In the genomic region with DNA sequence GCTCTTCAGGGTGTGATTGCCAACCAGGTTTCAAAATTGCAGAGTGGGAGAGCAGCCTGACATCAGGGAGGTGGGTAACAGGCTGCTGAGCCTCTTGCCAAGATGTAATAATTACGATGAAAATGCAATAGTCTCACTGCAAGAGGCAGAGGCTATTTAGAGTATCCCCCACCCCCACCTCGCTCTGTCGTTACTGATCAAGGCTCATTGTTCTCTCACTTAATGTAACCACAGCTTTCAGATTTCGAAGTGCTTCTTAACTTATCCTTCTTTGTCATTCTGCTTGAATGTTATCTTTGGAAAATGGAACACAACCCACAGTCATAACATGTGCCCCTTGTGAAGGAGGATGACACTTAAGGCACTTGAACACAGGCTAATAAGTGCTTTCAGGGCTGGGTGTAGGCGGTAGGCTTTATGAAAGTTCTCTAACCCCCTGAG, we compare ENCODE assay signal across 22 cellular contexts.
A peak's percentile ranks its signal among the peaks of the same experiment; 100 is the strongest.
DNase-seq lines count a peak whose midpoint lies in the region; ATAC-seq, FAIRE-seq and TF ChIP-seq lines count a peak whose summit lies in the region.
"Had no signal": no experiment of that assay in that cellular context is flagged by ENCODE, and none has a peak within 500 bp of the region (broad histone marks: within the 10 kb centered on the region; RNA-seq: fewer than 3 reads in every experiment).

No MANE protein-coding gene starts in this region.

- no peaks in the 10 kb centered on the region for H3K27me3 ChIP-seq in H1 (replicated peaks in 1 of 4; ENCODE audit: control insufficient read depth in 3 of 4, extremely low read depth in 1 of 4, insufficient read depth in 3 of 4, low read length in 3 of 4)
- H3K27me3 ChIP-seq: BLaER1, brain microvascular endothelial cell, SJCRH30, testis had no signal

- 78% methylated on average over 5 of the region's 5 CpGs; no CpG with 5 or more reads in 1 of the 2 experiments for WGBS in H1 (ENCODE audit: extremely low coverage in 1 of 2, insufficient coverage in 1 of 2, insufficient read length in 1 of 2, insufficient replicate concordance in 2 of 2, low coverage in 1 of 2, low lambda C conversion rate in 2 of 2, missing lambda C conversion rate in 1 of 2), 2 experiments

- DNase-seq in Ammon's horn (ENCODE audit: low spot score) (peak; percentile 16), NCI-H1092 (lab: John Stamatoyannopoulos, UW) (peak; percentile 61), NCI-H345 (lab: John Stamatoyannopoulos, UW) (peak; percentile 63), H1 (ENCODE audit: low read depth in 1 of 2, low spot score in 2 of 2) (no peak), glomerular visceral epithelial cell (ENCODE audit: extremely low spot score) (no peak)
- no peak for DNase-seq in activated CD8-positive, alpha-beta T cell treated with anti-CD3 and anti-CD28 coated beads for 36 hours
- DNase-seq in effector memory CD8-positive, alpha-beta T cell, result no peak
- DNase-seq: activated CD4-positive, alpha-beta T cell treated with anti-CD3 and anti-CD28 coated beads, Interleukin-2, amount 10 ng/mL, durations not matched to agents 24 days and 14 days; activated naive CD8-positive, alpha-beta T cell treated with anti-CD3 and anti-CD28 coated beads, Interleukin-2, amount 50 U/mL, for 24 hours; brain microvascular endothelial cell; endodermal cell; GDM1; glutamatergic neuron; GM23248; left cardiac atrium; NCI-H774; nephron progenitor cell; SJCRH30; testis had no signal

- no peaks in the 10 kb centered on the region for H3K79me1 ChIP-seq in H1 (ENCODE audit: low read depth, low read length)

- no peaks in the 10 kb centered on the region for H3K79me2 ChIP-seq in H1 (ENCODE audit: control insufficient read depth in 1 of 2, insufficient read depth in 2 of 2, low read length in 2 of 2)

- H3K36me3 ChIP-seq in H1 (ENCODE audit: control insufficient read depth in 2 of 4, insufficient read depth in 4 of 4, low read length in 3 of 4), result no peaks in the 10 kb centered on the region
- H3K36me3 ChIP-seq: BLaER1, brain microvascular endothelial cell, SJCRH30 had no signal

- H2BK15ac ChIP-seq in H1 (ENCODE audit: low read length), result no peak overlapping the region

- POLR2A ChIA-PET in H1 (lab: Charles Lee; ENCODE audit: partially characterized antibody), result no interaction called here
- POLR2A ChIA-PET in activated CD8-positive, alpha-beta T cell treated with anti-CD3 and anti-CD28 coated beads for 36 hours (lab: Charles Lee), result no interaction called here

- no peaks in the 10 kb centered on the region for H3K36me3 Mint-ChIP-seq in activated CD8-positive, alpha-beta T cell treated with anti-CD3 and anti-CD28 coated beads for 36 hours (ENCODE audit: low read depth)
- H3K36me3 Mint-ChIP-seq in effector memory CD8-positive, alpha-beta T cell (ENCODE audit: insufficient read depth), result no peaks in the 10 kb centered on the region

- no peak overlapping the region for H3K4me3 Mint-ChIP-seq in activated CD8-positive, alpha-beta T cell treated with anti-CD3 and anti-CD28 coated beads for 36 hours
- no peak overlapping the region for H3K4me3 Mint-ChIP-seq in effector memory CD8-positive, alpha-beta T cell
- H3K4me3 Mint-ChIP-seq: activated CD4-positive, alpha-beta T cell treated with anti-CD3 and anti-CD28 coated beads, Interleukin-2, amount 10 ng/mL, durations not matched to agents 24 days and 14 days; activated naive CD8-positive, alpha-beta T cell treated with anti-CD3 and anti-CD28 coated beads, Interleukin-2, amount 50 U/mL, for 24 hours; endodermal cell; nephron progenitor cell had no signal

- no peak overlapping the region for H2AK5ac ChIP-seq in H1 (ENCODE audit: low read depth, low read length)

- no peak for TF ChIP-seq POLR2A in H1 (IDR thresholded peaks at IDR 0.05; ENCODE audit: control extremely low read depth in 1 of 2, low read depth in 2 of 2, low read length in 2 of 2)

- intact Hi-C loops in activated CD8-positive, alpha-beta T cell treated with anti-CD3 and anti-CD28 coated beads for 36 hours (cut with micrococcal nuclease), result no loop called here

- no peak overlapping the region for H3K14ac ChIP-seq in H1 (ENCODE audit: insufficient read length)

- H4K91ac ChIP-seq in H1 (replicated peaks; ENCODE audit: insufficient read length, low read length), result no peak overlapping the region

- no peak overlapping the region; the same call in 1 of the 2 replicates for H2BK12ac ChIP-seq in H1 (ENCODE audit: low read depth, low read length)

- H3K4me3 ChIP-seq in H1 (ENCODE audit: extremely low read depth in 1 of 4, insufficient read depth in 2 of 4, low read depth in 3 of 4, low read length in 4 of 4), result no peak overlapping the region
- H3K4me3 ChIP-seq: BLaER1, GM23248, SJCRH30, testis had no signal

- no peaks in the 10 kb centered on the region for H3K4me1 Mint-ChIP-seq in activated CD8-positive, alpha-beta T cell treated with anti-CD3 and anti-CD28 coated beads for 36 hours (ENCODE audit: low read depth)
- H3K4me1 Mint-ChIP-seq in effector memory CD8-positive, alpha-beta T cell (ENCODE audit: low read depth in 2 of 2), result no peaks in the 10 kb centered on the region
- H3K4me1 Mint-ChIP-seq: activated CD4-positive, alpha-beta T cell treated with anti-CD3 and anti-CD28 coated beads, Interleukin-2, amount 10 ng/mL, durations not matched to agents 24 days and 14 days; activated naive CD8-positive, alpha-beta T cell treated with anti-CD3 and anti-CD28 coated beads, Interleukin-2, amount 50 U/mL, for 24 hours had no signal

- H3K4me2 ChIP-seq in H1 (ENCODE audit: insufficient read depth in 1 of 2, low read depth in 2 of 2, low read length in 2 of 2), result no peak overlapping the region
- H3K4me2 ChIP-seq: BLaER1 had no signal

- no peak for ATAC-seq in GM21576 (IDR thresholded peaks at IDR 0.05; ENCODE audit: unreplicated experiment)
- no peak for ATAC-seq in activated CD8-positive, alpha-beta T cell treated with anti-CD3 and anti-CD28 coated beads for 36 hours
- ATAC-seq in effector memory CD8-positive, alpha-beta T cell (replicated peaks), result no peak
- ATAC-seq: activated naive CD8-positive, alpha-beta T cell treated with anti-CD3 and anti-CD28 coated beads, Interleukin-2, amount 50 U/mL, for 24 hours; left cardiac atrium had no signal

- no peak overlapping the region; the same call in 1 of the 2 replicates for H2BK5ac ChIP-seq in H1 (ENCODE audit: low read depth, low read length)

- H3K23ac ChIP-seq in H1 (ENCODE audit: insufficient read length), result no peak overlapping the region

- no peaks in the 10 kb centered on the region for H3K9me3 ChIP-seq in H1 (ENCODE audit: insufficient read depth in 2 of 2, low read depth in 1 of 2, low read length in 1 of 2)
- H3K9me3 ChIP-seq: BLaER1, SJCRH30, testis had no signal

- no peak overlapping the region for H3K27ac Mint-ChIP-seq in activated CD8-positive, alpha-beta T cell treated with anti-CD3 and anti-CD28 coated beads for 36 hours
- H3K27ac Mint-ChIP-seq in effector memory CD8-positive, alpha-beta T cell, result no peak overlapping the region
- H3K27ac Mint-ChIP-seq: activated CD4-positive, alpha-beta T cell treated with anti-CD3 and anti-CD28 coated beads, Interleukin-2, amount 10 ng/mL, durations not matched to agents 24 days and 14 days; activated naive CD8-positive, alpha-beta T cell treated with anti-CD3 and anti-CD28 coated beads, Interleukin-2, amount 50 U/mL, for 24 hours; endodermal cell; nephron progenitor cell had no signal

- no peak overlapping the region for H3K9ac ChIP-seq in H1 (replicated peaks in 1 of 4; ENCODE audit: extremely low read depth in 1 of 4, low read depth in 3 of 4, low read length in 3 of 4)
- H3K9ac ChIP-seq: BLaER1, GM23248 had no signal

- H3K27me3 Mint-ChIP-seq in activated CD8-positive, alpha-beta T cell treated with anti-CD3 and anti-CD28 coated beads for 36 hours, result peaks cover 8% of the 10 kb centered on the region
- H3K27me3 Mint-ChIP-seq in effector memory CD8-positive, alpha-beta T cell, result no peaks in the 10 kb centered on the region
- H3K27me3 Mint-ChIP-seq: activated CD4-positive, alpha-beta T cell treated with anti-CD3 and anti-CD28 coated beads, Interleukin-2, amount 10 ng/mL, durations not matched to agents 24 days and 14 days had no signal

- H4K8ac ChIP-seq in H1 (ENCODE audit: extremely low read depth, insufficient read depth, low read length), result no peak overlapping the region

- no peak overlapping the region for H3K56ac ChIP-seq in H1 (replicated peaks; ENCODE audit: insufficient read length, low read depth, low read length)

- no peak overlapping the region for H2BK120ac ChIP-seq in H1 (replicated peaks; ENCODE audit: low read depth, low read length)

- H3K27ac ChIP-seq in H1 (ENCODE audit: low read depth, low read length), result no peak overlapping the region
- H3K27ac ChIP-seq: BLaER1, brain microvascular endothelial cell, GM23248, SJCRH30, testis had no signal

- no peaks in the 10 kb centered on the region for H3K23me2 ChIP-seq in H1 (ENCODE audit: low read depth, low read length)

- CTCF ChIA-PET in H1 (lab: Charles Lee; ENCODE audit: partially characterized antibody), result no interaction called here
- CTCF ChIA-PET in activated CD8-positive, alpha-beta T cell treated with anti-CD3 and anti-CD28 coated beads for 36 hours (lab: Charles Lee), result no interaction called here

- peaks cover 2 to 6% (median 5%) of the 10 kb centered on the region in 4 experiments; a peak in 4 of 7 replicates for H3K4me1 ChIP-seq in H1 (replicated peaks in 1 of 4; ENCODE audit: control insufficient read depth in 3 of 4, insufficient read depth in 4 of 4, low read length in 3 of 4)
- H3K4me1 ChIP-seq: BLaER1, testis had no signal

- H4K20me1 ChIP-seq in H1 (replicated peaks in 1 of 2; ENCODE audit: control insufficient read depth in 1 of 2, insufficient read depth in 2 of 2, low read length in 2 of 2), result no peaks in the 10 kb centered on the region
- H4K20me1 ChIP-seq: BLaER1 had no signal

- TF ChIP-seq EP300 in H1 (IDR thresholded peaks at IDR 0.05; ENCODE audit: borderline replicate concordance in 1 of 2, low read depth in 2 of 2, low read length in 2 of 2), result no peak

- TF ChIP-seq RAD21 in H1 (IDR thresholded peaks at IDR 0.05 in 1 of 2, conservative IDR thresholded peaks at IDR 0.05 in 1 of 2; ENCODE audit: low read depth in 2 of 2, low read length in 2 of 2), result no peak

- H3K9me3 Mint-ChIP-seq in activated CD8-positive, alpha-beta T cell treated with anti-CD3 and anti-CD28 coated beads for 36 hours, result peaks cover 7% of the 10 kb centered on the region
- peaks cover 0 to 6% of the 10 kb centered on the region in 2 donors for H3K9me3 Mint-ChIP-seq in effector memory CD8-positive, alpha-beta T cell
- H3K9me3 Mint-ChIP-seq: activated CD4-positive, alpha-beta T cell treated with anti-CD3 and anti-CD28 coated beads, Interleukin-2, amount 10 ng/mL, durations not matched to agents 24 days and 14 days had no signal

- peak overlapping the region; percentile 81; the same call in 1 of the 2 replicates for H2BK20ac ChIP-seq in H1 (ENCODE audit: low read length)

- no peak for FAIRE-seq in H1 (lab: Jason Lieb, UNC)
- FAIRE-seq: colon had no signal

- H2AFZ ChIP-seq in H1 (ENCODE audit: low read length), result peak overlapping the region; percentile 99
- H2AFZ ChIP-seq: GM23248 had no signal

- H3K18ac ChIP-seq in H1 (ENCODE audit: extremely low read depth, low read length), result 0 out of 2 replicates have a peak overlapping the region, but pooled peaks have one; percentile 11

- no peak for TF ChIP-seq CTCF in H1 (IDR thresholded peaks at IDR 0.05; ENCODE audit: control extremely low read depth in 1 of 3, insufficient read depth in 1 of 3, low read depth in 1 of 3, low read length in 3 of 3)
- TF ChIP-seq CTCF in activated CD8-positive, alpha-beta T cell treated with anti-CD3 and anti-CD28 coated beads for 36 hours (IDR thresholded peaks at IDR 0.05), result no peak

- H4K5ac ChIP-seq in H1 (ENCODE audit: insufficient read length, low read depth, low read length), result no peak overlapping the region

- no peak overlapping the region for H3K4ac ChIP-seq in H1 (replicated peaks; ENCODE audit: insufficient read length, low read depth, low read length)

Comparison
In these comparisons a context has a peak if more than half of its experiments do, and no peak if none do; other contexts are left out.
1. DNase-seq: peak in Ammon's horn (single experiment), NCI-H1092 (single experiment) and NCI-H345 (single experiment); none in H1 (0 of 2), glomerular visceral epithelial cell (single experiment), activated CD8-positive, alpha-beta T cell treated with anti-CD3 and anti-CD28 coated beads for 36 hours (single experiment) and effector memory CD8-positive, alpha-beta T cell (0 of 3).